Comparison of ENCODE assay signal across 9 cellular contexts in genomic region chr12:57611810-57612710, GRCh38. TPM values are rescaled to one million over a fixed set of nuclear protein-coding genes. Genes with fewer than 3 reads are reported as not detected.
DNase-seq lines count a peak whose midpoint lies in the region; TF ChIP-seq lines count a peak whose summit lies in the region.
"Had no signal": no experiment of that assay in that cellular context is flagged by ENCODE, and none has a peak within 500 bp of the region (broad histone marks: within the 10 kb centered on the region; RNA-seq: fewer than 3 reads in every experiment).

No MANE protein-coding gene starts in this region.

- H3K27ac ChIP-seq in DOHH2 (ENCODE audit: low read depth, low read length) = no peak overlapping the region
- peak overlapping the region; percentile 44 for H3K27ac ChIP-seq in endodermal cell (ENCODE audit: low read depth, low read length)
- H3K27ac ChIP-seq: neutrophil had no signal

- H4K20me1 ChIP-seq in DOHH2 (ENCODE audit: control insufficient read depth, insufficient read depth, low read depth, low read length) = no peaks in the 10 kb centered on the region

- H3K27me3 ChIP-seq in DOHH2 (ENCODE audit: control insufficient read depth, low read length) (peaks cover 66% of the 10 kb centered on the region), endodermal cell (ENCODE audit: control insufficient read depth, insufficient read depth, low read length, poor library complexity, severe bottlenecking) (peaks cover 39% of the 10 kb centered on the region)

- peaks cover 29% of the 10 kb centered on the region for H3K36me3 Mint-ChIP-seq in endodermal cell (ENCODE audit: low read depth)
- H3K36me3 Mint-ChIP-seq in progenitor cell of endocrine pancreas (ENCODE audit: insufficient read depth) = peaks cover 16% of the 10 kb centered on the region

- no peak overlapping the region for H3K9ac ChIP-seq in endodermal cell (ENCODE audit: extremely low read depth, low read length, poor library complexity, severe bottlenecking)

- no peaks in the 10 kb centered on the region for H3K79me2 ChIP-seq in DOHH2 (ENCODE audit: control insufficient read depth, low read length)

- H3K4me1 Mint-ChIP-seq in endodermal cell = peaks cover 8% of the 10 kb centered on the region
- H3K4me1 Mint-ChIP-seq in progenitor cell of endocrine pancreas (ENCODE audit: low read depth) = peaks cover 6% of the 10 kb centered on the region

- H3K4me1 ChIP-seq in DOHH2 (ENCODE audit: control insufficient read depth, low read length) (peaks cover 31% of the 10 kb centered on the region), endodermal cell (ENCODE audit: control insufficient read depth, insufficient read depth, low read length) (no peaks in the 10 kb centered on the region)

- peak overlapping the region; percentile 44; the same call in 1 of the 2 replicates for H3K4me2 ChIP-seq in DOHH2 (ENCODE audit: low read length)

- TF ChIP-seq CTCF in DOHH2 (IDR thresholded peaks at IDR 0.05; ENCODE audit: low read depth, low read length, poor library complexity, severe bottlenecking) (no peak), endodermal cell (conservative IDR thresholded peaks at IDR 0.05) (no peak), progenitor cell of endocrine pancreas (IDR thresholded peaks at IDR 0.05; ENCODE audit: unreplicated experiment) (no peak)

- H3K9me3 Mint-ChIP-seq in endodermal cell = no peaks in the 10 kb centered on the region
- no peaks in the 10 kb centered on the region for H3K9me3 Mint-ChIP-seq in progenitor cell of endocrine pancreas (ENCODE audit: low read depth)

- 14 to 29% methylated on average over 7 to 23 of the region's 27 CpGs for WGBS in endodermal cell (ENCODE audit: insufficient coverage in 1 of 2, insufficient read length in 1 of 2), 2 experiments

- H3K4me3 Mint-ChIP-seq in endodermal cell (peak overlapping the region; percentile 63), progenitor cell of endocrine pancreas (ENCODE audit: low read depth) (peak overlapping the region; percentile 74)

- no peaks in the 10 kb centered on the region for H3K9me2 ChIP-seq in DOHH2 (replicated peaks; ENCODE audit: control insufficient read depth, low read length)

- H3K36me3 ChIP-seq in DOHH2 (ENCODE audit: control insufficient read depth, low read length) (no peaks in the 10 kb centered on the region), endodermal cell (ENCODE audit: control insufficient read depth, insufficient read depth, low read length) (peaks cover 11% of the 10 kb centered on the region)
- H3K36me3 ChIP-seq: neutrophil had no signal

- no peak overlapping the region for H3K4me3 ChIP-seq in DOHH2 (ENCODE audit: low read length)
- peak overlapping the region; percentile 72 for H3K4me3 ChIP-seq in endodermal cell (ENCODE audit: low read length)

- H3K9me3 ChIP-seq in DOHH2 (ENCODE audit: control insufficient read depth, insufficient read depth, low read length) (no peaks in the 10 kb centered on the region), endodermal cell (ENCODE audit: control insufficient read depth, low read length) (no peaks in the 10 kb centered on the region)
- H3K9me3 ChIP-seq: neutrophil had no signal

- H3K27me3 Mint-ChIP-seq in endodermal cell (ENCODE audit: insufficient read depth) = peaks cover 66% of the 10 kb centered on the region
- peaks cover 58% of the 10 kb centered on the region for H3K27me3 Mint-ChIP-seq in progenitor cell of endocrine pancreas

- DNase-seq in NCI-H69 (lab: John Stamatoyannopoulos, UW) (peak; percentile 61), endodermal cell (peak; percentile 47), progenitor cell of endocrine pancreas (ENCODE audit: low spot score, unreplicated experiment) (no peak), NCI-H774 (lab: John Stamatoyannopoulos, UW) (no peak), dedifferentiated amniotic fluid mesenchymal stem cell (ENCODE audit: extremely low spot score) (no peak)
- DNase-seq in central memory CD4-positive, alpha-beta T cell = no peak
- DNase-seq in stimulated activated CD4-positive, alpha-beta T cell treated with anti-CD3 and anti-CD28 coated beads, Interleukin-15, amount 100 ng/mL, for 24 hours = no peak

- peaks cover 3% of the 10 kb centered on the region; the same call in 1 of the 2 replicates for H3F3A ChIP-seq in DOHH2 (ENCODE audit: control insufficient read depth, insufficient read depth)

- no peak overlapping the region for H3K27ac Mint-ChIP-seq in endodermal cell
- H3K27ac Mint-ChIP-seq in progenitor cell of endocrine pancreas = peak overlapping the region; percentile 41

RNA-seq across cellular contexts. Expression of gene ARHGEF25, which starts 0.8 kb away (rescaled TPM):
- 10 to 100 TPM; 12.7 to 20.1 TPM for total RNA-seq in endodermal cell
- 45.1 TPM for polyA plus RNA-seq in endodermal cell (2013, experiment 1 of 2)
- polyA plus RNA-seq in endodermal cell (2013, experiment 2 of 2) = 39.1 TPM
- 17.0 and 18.4 TPM in 2 replicates for total RNA-seq in progenitor cell of endocrine pancreas

RNA-seq across cellular contexts. Expression of gene DTX3, which starts 7.4 kb away (rescaled TPM):
- 10 to 100 TPM; 59.6 to 62.6 TPM for total RNA-seq in endodermal cell
- 103 TPM for polyA plus RNA-seq in endodermal cell (2013, experiment 1 of 2)
- polyA plus RNA-seq in endodermal cell (2013, experiment 2 of 2) = 88.7 TPM
- 79.9 and 83.0 TPM in 2 replicates for total RNA-seq in progenitor cell of endocrine pancreas

RNA-seq across cellular contexts. Expression of gene B4GALNT1, which starts 20.9 kb away (rescaled TPM):
- total RNA-seq in endodermal cell = under 1 TPM; 0.49 to 0.66 TPM
- polyA plus RNA-seq in endodermal cell (2013, experiment 1 of 2) = 5.2 TPM
- polyA plus RNA-seq in endodermal cell (2013, experiment 2 of 2) = 5.2 TPM
- total RNA-seq in progenitor cell of endocrine pancreas = 0.73 and 1.1 TPM in 2 replicates

RNA-seq across cellular contexts. Expression of gene PIP4K2C, which starts 21.1 kb away (rescaled TPM):
- total RNA-seq in endodermal cell = 10 to 100 TPM; 40.9 to 45.5 TPM
- polyA plus RNA-seq in endodermal cell (2013, experiment 1 of 2) = 20.1 TPM
- 19.4 TPM for polyA plus RNA-seq in endodermal cell (2013, experiment 2 of 2)
- total RNA-seq in progenitor cell of endocrine pancreas = 38.4 and 39.0 TPM in 2 replicates

Comparison
In these comparisons a context has a peak if more than half of its experiments do, and no peak if none do; other contexts are left out.
1. DNase-seq: peak in NCI-H69 (single experiment) and endodermal cell (single experiment); none in progenitor cell of endocrine pancreas (single experiment), NCI-H774 (single experiment), central memory CD4-positive, alpha-beta T cell (single experiment), dedifferentiated amniotic fluid mesenchymal stem cell (single experiment) and stimulated activated CD4-positive, alpha-beta T cell treated with anti-CD3 and anti-CD28 coated beads, Interleukin-15, amount 100 ng/mL, for 24 hours (single experiment).